ENCODE assay signal across 8 cellular contexts in genomic region chr16:1338119-1338730, GRCh38. TPM values are rescaled to one million over a fixed set of nuclear protein-coding genes. Genes with fewer than 3 reads are reported as not detected.
DNase-seq lines count a peak whose midpoint lies in the region; ATAC-seq and TF ChIP-seq lines count a peak whose summit lies in the region.
"Had no signal": no experiment of that assay in that cellular context is flagged by ENCODE, and none has a peak within 500 bp of the region (broad histone marks: within the 10 kb centered on the region; RNA-seq: fewer than 3 reads in every experiment).

No MANE protein-coding gene starts in this region.

- ATAC-seq in HG03095 (IDR thresholded peaks at IDR 0.05; ENCODE audit: unreplicated experiment): no peak

- peak; percentile 41 for TF ChIP-seq CTCF in astrocyte of the spinal cord (IDR thresholded peaks at IDR 0.05; ENCODE audit: low read depth, low read length)
- peak; percentile 47 for TF ChIP-seq CTCF in nephron progenitor cell (IDR thresholded peaks at IDR 0.05)

- H3K4me3 Mint-ChIP-seq in nephron progenitor cell: no peak overlapping the region

- H3K27me3 Mint-ChIP-seq in nephron progenitor cell (ENCODE audit: low read depth, poor library complexity): peaks cover 69% of the 10 kb centered on the region

- H3K36me3 Mint-ChIP-seq in nephron progenitor cell (ENCODE audit: low read depth): no peaks in the 10 kb centered on the region
- H3K36me3 Mint-ChIP-seq: IgD-negative memory B cell had no signal

- H3K4me3 ChIP-seq in astrocyte of the spinal cord (ENCODE audit: low read depth, low read length): no peak overlapping the region

- DNase-seq in DMS53 treated with DMSO at 0.1 percent for 48 hours (lab: John Stamatoyannopoulos, UW; ENCODE audit: unreplicated experiment) (peak; percentile 51), HT-29 (ENCODE audit: low spot score) (peak; percentile 70), astrocyte of the spinal cord (ENCODE audit: low read depth, low spot score) (no peak), nephron progenitor cell (peak; percentile 70), occipital lobe (lab: John Stamatoyannopoulos, UW) (no peak)
- no peak for DNase-seq in NK-92 treated with Interleukin-12 subunit alpha and Interleukin-12 subunit beta, amount 100 ng/mL, for 24 hours (lab: John Stamatoyannopoulos, UW)

- H3K9me3 Mint-ChIP-seq in nephron progenitor cell: no peaks in the 10 kb centered on the region
- H3K9me3 Mint-ChIP-seq: IgD-negative memory B cell had no signal

- in situ Hi-C loops in astrocyte of the spinal cord (cut with HindIII; ENCODE audit: low sequenced_read_pairs): no loop called here

- no peak overlapping the region for H3K27ac Mint-ChIP-seq in nephron progenitor cell

- peaks cover 5% of the 10 kb centered on the region for H3K4me1 Mint-ChIP-seq in nephron progenitor cell

RNA-seq across cellular contexts. Expression of gene BAIAP3, which starts 4.8 kb away (rescaled TPM):
- 8.2 and 14.1 TPM in 2 replicates for total RNA-seq in HT-29 (2014; rRNA removed; shearing (Covaris generic))
- 5.8 TPM for total RNA-seq in occipital lobe

RNA-seq across cellular contexts. Expression of gene TSR3, which starts 13.5 kb away (rescaled TPM):
- total RNA-seq in HT-29 (2014; rRNA removed; shearing (Covaris generic)): 155 and 181 TPM in 2 replicates
- total RNA-seq in occipital lobe: 36.8 TPM

RNA-seq across cellular contexts. Expression of gene GNPTG, which starts 13.5 kb away (rescaled TPM):
- total RNA-seq in HT-29 (2014; rRNA removed; shearing (Covaris generic)): 46.6 and 50.9 TPM in 2 replicates
- total RNA-seq in occipital lobe: 15.0 TPM

RNA-seq across cellular contexts. Expression of gene UBE2I, which starts 28.8 kb away (rescaled TPM):
- total RNA-seq in HT-29 (2014; rRNA removed; shearing (Covaris generic)): 90.1 and 116 TPM in 2 replicates
- 42.7 TPM for total RNA-seq in occipital lobe

Comparison
In these comparisons a context has a peak if more than half of its experiments do, and no peak if none do; other contexts are left out.
1. DNase-seq: peak in DMS53 treated with DMSO at 0.1 percent for 48 hours (single experiment), HT-29 (single experiment) and nephron progenitor cell (single experiment); none in astrocyte of the spinal cord (single experiment), occipital lobe (single experiment) and NK-92 treated with Interleukin-12 subunit alpha and Interleukin-12 subunit beta, amount 100 ng/mL, for 24 hours (single experiment).